In genomic region chr7:179209-179681, GRCh38 we compare ENCODE assay signal across 23 cellular contexts. TPM values are rescaled to one million over a fixed set of nuclear protein-coding genes. Genes with fewer than 3 reads are reported as not detected.
A peak's percentile ranks its signal among the peaks of the same experiment; 100 is the strongest.
DNase-seq lines count a peak whose midpoint lies in the region; ATAC-seq and TF ChIP-seq lines count a peak whose summit lies in the region.
"Had no signal": no experiment of that assay in that cellular context is flagged by ENCODE, and none has a peak within 500 bp of the region (broad histone marks: within the 10 kb centered on the region; RNA-seq: fewer than 3 reads in every experiment).

No MANE protein-coding gene starts in this region.

- no peaks in the 10 kb centered on the region for H3K27me3 ChIP-seq in heart left ventricle
- no peaks in the 10 kb centered on the region for H3K27me3 ChIP-seq in transverse colon

- no peaks in the 10 kb centered on the region for H3K9me3 Mint-ChIP-seq in nephron
- H3K9me3 Mint-ChIP-seq: activated CD8-positive, alpha-beta T cell treated with anti-CD3 and anti-CD28 coated beads for 36 hours; activated naive CD8-positive, alpha-beta T cell treated with anti-CD3 and anti-CD28 coated beads, Interleukin-2, amount 10 ng/mL, durations not matched to agents 7 days and 5 days; neural crest cell; stimulated activated naive CD8-positive, alpha-beta T cell treated with anti-CD3 and anti-CD28 coated beads, Interleukin-15, amount 100 ng/mL, for 72 hours had no signal

- peaks cover 23% of the 10 kb centered on the region for H3K27me3 Mint-ChIP-seq in nephron (ENCODE audit: low read depth)
- H3K27me3 Mint-ChIP-seq: activated CD8-positive, alpha-beta T cell treated with anti-CD3 and anti-CD28 coated beads for 36 hours; activated naive CD8-positive, alpha-beta T cell treated with anti-CD3 and anti-CD28 coated beads, Interleukin-2, amount 10 ng/mL, durations not matched to agents 7 days and 5 days; stimulated activated naive CD8-positive, alpha-beta T cell treated with anti-CD3 and anti-CD28 coated beads, Interleukin-15, amount 100 ng/mL, for 72 hours had no signal

- no peaks in the 10 kb centered on the region for H3K36me3 Mint-ChIP-seq in nephron (ENCODE audit: low read depth)
- H3K36me3 Mint-ChIP-seq: activated naive CD8-positive, alpha-beta T cell treated with anti-CD3 and anti-CD28 coated beads, Interleukin-2, amount 10 ng/mL, durations not matched to agents 7 days and 5 days; CD4-positive, alpha-beta memory T cell had no signal

- no peaks in the 10 kb centered on the region for H3K9me3 ChIP-seq in heart left ventricle
- H3K9me3 ChIP-seq in transverse colon, result no peaks in the 10 kb centered on the region
- H3K9me3 ChIP-seq: SJSA1, tibial artery had no signal

- peak overlapping the region; percentile 18 to 81 (median 49) for H3K27ac Mint-ChIP-seq in nephron
- H3K27ac Mint-ChIP-seq: activated CD8-positive, alpha-beta T cell treated with anti-CD3 and anti-CD28 coated beads for 36 hours; activated naive CD8-positive, alpha-beta T cell treated with anti-CD3 and anti-CD28 coated beads, Interleukin-2, amount 10 ng/mL, durations not matched to agents 7 days and 5 days; CD4-positive, alpha-beta memory T cell; progenitor cell of endocrine pancreas; stimulated activated naive CD8-positive, alpha-beta T cell treated with anti-CD3 and anti-CD28 coated beads, Interleukin-15, amount 100 ng/mL, for 72 hours had no signal

- TF ChIP-seq POLR2A in heart left ventricle (IDR thresholded peaks at IDR 0.05) (no peak), transverse colon (IDR thresholded peaks at IDR 0.05) (no peak)

- H3K27ac ChIP-seq in heart left ventricle (peak overlapping the region in 10 of 12 donors; percentile 26 to 72 (median 46)), transverse colon (peak overlapping the region; percentile 13 to 58 (median 28))
- H3K27ac ChIP-seq: SJSA1, tibial artery had no signal

- H3K36me3 ChIP-seq in heart left ventricle (no peaks in the 10 kb centered on the region), transverse colon (no peaks in the 10 kb centered on the region)
- H3K36me3 ChIP-seq: SJSA1, tibial artery had no signal

- TF ChIP-seq CTCF in heart left ventricle (IDR thresholded peaks at IDR 0.05) (no peak), nephron (IDR thresholded peaks at IDR 0.05; ENCODE audit: unreplicated experiment in 3 of 3) (no peak), transverse colon (IDR thresholded peaks at IDR 0.05) (no peak)

- peaks cover 35% of the 10 kb centered on the region for H3K4me1 Mint-ChIP-seq in nephron
- H3K4me1 Mint-ChIP-seq: activated naive CD8-positive, alpha-beta T cell treated with anti-CD3 and anti-CD28 coated beads, Interleukin-2, amount 10 ng/mL, durations not matched to agents 7 days and 5 days; CD4-positive, alpha-beta memory T cell; neural crest cell; stimulated activated naive CD8-positive, alpha-beta T cell treated with anti-CD3 and anti-CD28 coated beads, Interleukin-15, amount 100 ng/mL, for 72 hours had no signal

- peak; percentile 74 for ATAC-seq in Right ventricle myocardium superior (ENCODE audit: poor library complexity)
- peak; percentile 70 to 78 (median 72) for ATAC-seq in heart left ventricle
- ATAC-seq: activated CD8-positive, alpha-beta T cell treated with anti-CD3 and anti-CD28 coated beads for 36 hours; stimulated activated naive CD8-positive, alpha-beta T cell treated with anti-CD3 and anti-CD28 coated beads, Interleukin-15, amount 100 ng/mL, for 72 hours had no signal

- intact Hi-C loops in Right ventricle myocardium superior (cut with DNase I) (no loop called here), cardiac septum (cut with DNase I) (no loop called here), heart left ventricle (cut with DNase I) (no loop called here), transverse colon (cut with DNase I; ENCODE audit: low total_unique reads) (no loop called here)

- peak overlapping the region in 1 of 3 experiments; percentile 50 for H3K4me3 Mint-ChIP-seq in nephron
- H3K4me3 Mint-ChIP-seq: activated CD8-positive, alpha-beta T cell treated with anti-CD3 and anti-CD28 coated beads for 36 hours; activated naive CD8-positive, alpha-beta T cell treated with anti-CD3 and anti-CD28 coated beads, Interleukin-2, amount 10 ng/mL, durations not matched to agents 7 days and 5 days; CD4-positive, alpha-beta memory T cell; neural crest cell; stimulated activated naive CD8-positive, alpha-beta T cell treated with anti-CD3 and anti-CD28 coated beads, Interleukin-15, amount 100 ng/mL, for 72 hours had no signal

- 56 to 67% (median 61%) methylated on average over 14 to 19 of the region's 19 CpGs for WGBS in heart left ventricle, 4 donors
- WGBS in transverse colon (ENCODE audit: low coverage in 1 of 2), 2 donors, result 73 to 87% methylated on average over 11 to 19 of the region's 19 CpGs

- TF ChIP-seq EP300 in transverse colon (IDR thresholded peaks at IDR 0.05; ENCODE audit: low read depth), result no peak

- in situ Hi-C loops in transverse colon (cut with MboI; ENCODE audit: low pct_ligation_motif_present in 1 of 4, low pct_unique_long_range_greater_than_20kb in 1 of 4, low sequenced_read_pairs in 3 of 4), result no loop called here

- H3K4me3 ChIP-seq in heart left ventricle (peak overlapping the region in 1 of 12 donors; percentile 15), transverse colon (no peak overlapping the region)
- H3K4me3 ChIP-seq: lung, SJSA1, tibial artery had no signal

- DNase-seq in Right ventricle myocardium superior (peak; percentile 75), cardiac septum (ENCODE audit: low spot score) (no peak), heart left ventricle (peak; percentile 42 to 82 (median 69)), transverse colon (no peak), 8988T (no peak), mesenteric fat pad (ENCODE audit: low spot score) (no peak)
- no peak for DNase-seq in stimulated activated CD4-positive, alpha-beta T cell treated with anti-CD3 and anti-CD28 coated beads, Interleukin-4, amount 100 ng/mL, for 1 hour
- DNase-seq: activated CD4-positive, CD25-positive, alpha-beta regulatory T cell treated with anti-CD3 and anti-CD28 coated beads, Interleukin-2, amount 50 U/mL, for 72 hours; activated CD8-positive, alpha-beta T cell treated with anti-CD3 and anti-CD28 coated beads for 36 hours; activated effector memory CD4-positive, alpha-beta T cell treated with Interleukin-2 at 50 U/mL for 16 hours; activated naive CD8-positive, alpha-beta T cell treated with anti-CD3 and anti-CD28 coated beads, Interleukin-2, amount 10 ng/mL, durations not matched to agents 7 days and 5 days; CD4-positive, alpha-beta memory T cell; NCI-H187; NCI-H2171 treated with DMSO at 0.1 percent for 48 hours; NCI-H526 treated with DMSO at 0.1 percent for 48 hours; stimulated activated naive CD8-positive, alpha-beta T cell treated with anti-CD3 and anti-CD28 coated beads, Interleukin-15, amount 100 ng/mL, for 72 hours; T-helper 1 cell; tibial artery had no signal

- peaks cover 0 to 27% (median 9%) of the 10 kb centered on the region in 12 donors for H3K4me1 ChIP-seq in heart left ventricle
- H3K4me1 ChIP-seq in transverse colon, result peaks cover 0 to 2% (median 0%) of the 10 kb centered on the region in 4 donors
- H3K4me1 ChIP-seq: SJSA1, tibial artery had no signal

RNA-seq across cellular contexts. Expression of gene FAM20C, which starts 13.1 kb away (rescaled TPM):
- total RNA-seq in Right ventricle myocardium superior (23.4 TPM), cardiac septum (30.2 TPM), heart left ventricle (10 to 100 TPM; 16.7 to 52.0 (median 21.0) TPM), transverse colon (10 to 100 TPM; 10.5 to 62.3 (median 23.5) TPM), mesenteric fat pad (121 TPM)
- polyA plus RNA-seq in heart left ventricle, result 10 to 100 TPM; 11.1 to 21.0 TPM
- polyA plus RNA-seq: CD4-positive, alpha-beta memory T cell had no signal

Comparison
In these comparisons a context has a peak if more than half of its experiments do, and no peak if none do; other contexts are left out.
1. DNase-seq: peak in Right ventricle myocardium superior (single experiment) and heart left ventricle (5 of 5); none in cardiac septum (single experiment), transverse colon (single experiment), 8988T (single experiment), stimulated activated CD4-positive, alpha-beta T cell treated with anti-CD3 and anti-CD28 coated beads, Interleukin-4, amount 100 ng/mL, for 1 hour (single experiment) and mesenteric fat pad (single experiment).